36 cellular contexts compared by ENCODE assay signal in the genomic region with DNA sequence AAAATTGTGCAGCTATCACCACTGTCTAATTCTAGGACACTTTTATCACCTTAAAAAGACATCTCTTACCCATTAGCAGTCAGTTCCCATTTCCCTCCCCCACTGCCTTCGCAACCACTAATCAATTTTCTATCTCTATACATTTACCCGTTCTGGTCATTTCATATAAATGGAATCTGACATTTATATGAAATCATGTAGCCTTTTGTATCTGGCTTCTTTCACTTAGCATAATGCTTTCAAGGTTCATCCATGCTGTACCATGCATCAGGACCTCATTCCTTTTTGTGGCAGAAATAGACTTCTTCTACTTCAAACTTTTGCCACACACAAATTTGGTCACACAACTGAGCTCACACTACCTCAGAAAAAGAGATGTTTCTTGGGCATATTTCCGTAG. TPM values are rescaled to one million over a fixed set of nuclear protein-coding genes. Genes with fewer than 3 reads are reported as not detected.
"Had no signal": no experiment of that assay in that cellular context is flagged by ENCODE, and none has a peak within 500 bp of the region (broad histone marks: within the 10 kb centered on the region; RNA-seq: fewer than 3 reads in every experiment).

No MANE protein-coding gene starts in this region.

- H3K9ac ChIP-seq: KMS-11 had no signal

- H3K27ac ChIP-seq: KMS-11 had no signal

- H3K4me3 ChIP-seq: MG63 had no signal

- H3K36me3 ChIP-seq: MG63 had no signal

- H3K4me2 ChIP-seq: KMS-11 had no signal

- H3K9me3 ChIP-seq: MG63 had no signal

- DNase-seq: Kasumi-1, KG1, MG63, MM.1S, MV-4-11, NCI-H1048, NCI-H1092, NCI-H1092 treated with DMSO at 0.1 percent for 48 hours, NCI-H1105, NCI-H1105 treated with DMSO at 0.1 percent for 48 hours, NCI-H1417, NCI-H1417 treated with DMSO at 0.1 percent for 48 hours, NCI-H1436, NCI-H1436 treated with DMSO at 0.1 percent for 48 hours, NCI-H146, NCI-H1694, NCI-H1694 treated with DMSO at 0.1 percent for 48 hours, NCI-H187, NCI-H187 treated with DMSO at 0.1 percent for 48 hours, NCI-H1930, NCI-H2029, NCI-H2029 treated with DMSO at 0.1 percent for 48 hours, NCI-H2081, NCI-H2081 treated with DMSO at 0.1 percent for 48 hours, NCI-H2107, NCI-H2171, NCI-H2171 treated with DMSO at 0.1 percent for 48 hours, NCI-H2227 treated with DMSO at 0.1 percent for 48 hours, NCI-H226, NCI-H345, NCI-H446, NCI-H446 treated with DMSO at 0.1 percent for 48 hours had no signal

RNA-seq across cellular contexts. Expression of gene FRMPD1, which starts 32.2 kb away (rescaled TPM):
- total RNA-seq: M059J, MCF 10A, NCI-H460 had no signal
